Comparison of ENCODE assay signal across 21 cellular contexts in genomic region chr1:19229828-19230325, GRCh38. TPM values are rescaled to one million over a fixed set of nuclear protein-coding genes. Genes with fewer than 3 reads are reported as not detected.
A peak's percentile ranks its signal among the peaks of the same experiment; 100 is the strongest.
DNase-seq lines count a peak whose midpoint lies in the region; ATAC-seq lines count a peak whose summit lies in the region.
"Had no signal": no experiment of that assay in that cellular context is flagged by ENCODE, and none has a peak within 500 bp of the region (broad histone marks: within the 10 kb centered on the region; RNA-seq: fewer than 3 reads in every experiment).

No MANE protein-coding gene starts in this region.

- peaks cover 81% of the 10 kb centered on the region for H3K36me3 Mint-ChIP-seq in stimulated activated naive CD8-positive, alpha-beta T cell treated with anti-CD3 and anti-CD28 coated beads, Interleukin-15, Interleukin-2, amounts not matched to agents 100 ng/mL and 50 ng/mL, for 24 hours (ENCODE audit: low read depth)

- H3K27me3 Mint-ChIP-seq in stimulated activated naive CD8-positive, alpha-beta T cell treated with anti-CD3 and anti-CD28 coated beads, Interleukin-15, Interleukin-2, amounts not matched to agents 100 ng/mL and 50 ng/mL, for 24 hours = no peaks in the 10 kb centered on the region
- H3K27me3 Mint-ChIP-seq in stimulated activated naive CD8-positive, alpha-beta T cell treated with anti-CD3 and anti-CD28 coated beads, Interleukin-15, amount 100 ng/mL, for 72 hours = no peaks in the 10 kb centered on the region
- H3K27me3 Mint-ChIP-seq: CD4-positive, CD25-positive, alpha-beta regulatory T cell had no signal

- peak overlapping the region; percentile 18 for H3K27ac Mint-ChIP-seq in stimulated activated naive CD8-positive, alpha-beta T cell treated with anti-CD3 and anti-CD28 coated beads, Interleukin-15, Interleukin-2, amounts not matched to agents 100 ng/mL and 50 ng/mL, for 24 hours
- H3K27ac Mint-ChIP-seq in stimulated activated naive CD8-positive, alpha-beta T cell treated with anti-CD3 and anti-CD28 coated beads, Interleukin-15, amount 100 ng/mL, for 72 hours = peak overlapping the region in 1 of 2 donors; percentile 48
- H3K27ac Mint-ChIP-seq: H9 had no signal

- ATAC-seq in stimulated activated naive CD8-positive, alpha-beta T cell treated with anti-CD3 and anti-CD28 coated beads, Interleukin-15, amount 100 ng/mL, for 72 hours = no peak
- ATAC-seq in HG03378 (IDR thresholded peaks at IDR 0.05; ENCODE audit: unreplicated experiment) (no peak), GM21528 (IDR thresholded peaks at IDR 0.05; ENCODE audit: low FRiP score, unreplicated experiment) (no peak)
- no peak for ATAC-seq in activated CD4-positive, CD25-positive, alpha-beta regulatory T cell treated with anti-CD3 and anti-CD28 coated beads, Interleukin-2, amount 50 U/mL, for 24 hours
- ATAC-seq: Panc1 had no signal

- no peaks in the 10 kb centered on the region for H3K4me1 Mint-ChIP-seq in stimulated activated naive CD8-positive, alpha-beta T cell treated with anti-CD3 and anti-CD28 coated beads, Interleukin-15, Interleukin-2, amounts not matched to agents 100 ng/mL and 50 ng/mL, for 24 hours (ENCODE audit: low read depth)
- no peaks in the 10 kb centered on the region for H3K4me1 Mint-ChIP-seq in stimulated activated naive CD8-positive, alpha-beta T cell treated with anti-CD3 and anti-CD28 coated beads, Interleukin-15, amount 100 ng/mL, for 72 hours
- H3K4me1 Mint-ChIP-seq: CD4-positive, CD25-positive, alpha-beta regulatory T cell; H9 had no signal

- H3K4me3 Mint-ChIP-seq in stimulated activated naive CD8-positive, alpha-beta T cell treated with anti-CD3 and anti-CD28 coated beads, Interleukin-15, Interleukin-2, amounts not matched to agents 100 ng/mL and 50 ng/mL, for 24 hours = no peak overlapping the region
- H3K4me3 Mint-ChIP-seq in stimulated activated naive CD8-positive, alpha-beta T cell treated with anti-CD3 and anti-CD28 coated beads, Interleukin-15, amount 100 ng/mL, for 72 hours = no peak overlapping the region
- H3K4me3 Mint-ChIP-seq: CD4-positive, CD25-positive, alpha-beta regulatory T cell; H9 had no signal

- intact Hi-C loops in posterior vena cava (cut with DNase I) = no loop called here

- no peak for DNase-seq in stimulated activated naive CD8-positive, alpha-beta T cell treated with anti-CD3 and anti-CD28 coated beads, Interleukin-15, amount 100 ng/mL, for 72 hours
- DNase-seq in fibroblast of gingiva (ENCODE audit: low read depth) (peak; percentile 44), posterior vena cava (ENCODE audit: low spot score) (peak; percentile 18)
- DNase-seq: CD4-positive, CD25-positive, alpha-beta regulatory T cell; GM23248; H9; KG1; NCI-H1092; NCI-H1436 treated with DMSO at 0.1 percent for 48 hours; NCI-H1930; NCI-H226; NCI-H510A treated with DMSO at 0.1 percent for 48 hours; NCI-H748 treated with DMSO at 0.1 percent for 48 hours; NK-92 treated with Interleukin-12 subunit alpha and Interleukin-12 subunit beta, amount 100 ng/mL, for 24 hours; SIG-M5; SK-N-SH had no signal

- no peaks in the 10 kb centered on the region for H3K9me3 Mint-ChIP-seq in stimulated activated naive CD8-positive, alpha-beta T cell treated with anti-CD3 and anti-CD28 coated beads, Interleukin-15, Interleukin-2, amounts not matched to agents 100 ng/mL and 50 ng/mL, for 24 hours
- no peaks in the 10 kb centered on the region for H3K9me3 Mint-ChIP-seq in stimulated activated naive CD8-positive, alpha-beta T cell treated with anti-CD3 and anti-CD28 coated beads, Interleukin-15, amount 100 ng/mL, for 72 hours
- H3K9me3 Mint-ChIP-seq: CD4-positive, CD25-positive, alpha-beta regulatory T cell; H9 had no signal

RNA-seq across cellular contexts. Expression of gene UBR4, which starts 19.8 kb away (rescaled TPM):
- total RNA-seq in posterior vena cava = 100 to 1,000 TPM; 111 to 120 TPM

RNA-seq across cellular contexts. Expression of gene EMC1, which starts 21.4 kb away (rescaled TPM):
- 10 to 100 TPM; 31.8 to 32.0 TPM for total RNA-seq in posterior vena cava

RNA-seq across cellular contexts. Expression of gene MRTO4, which starts 21.7 kb away (rescaled TPM):
- total RNA-seq in posterior vena cava = 10 to 100 TPM; 20.3 to 24.3 TPM

RNA-seq across cellular contexts. Expression of gene AKR7A3, which starts 58.7 kb away (rescaled TPM):
- total RNA-seq in posterior vena cava = under 1 TPM; 0.67 to 0.69 TPM

Comparison
In these comparisons a context has a peak if more than half of its experiments do, and no peak if none do; other contexts are left out.
1. DNase-seq: peak in fibroblast of gingiva (single experiment) and posterior vena cava (single experiment); none in stimulated activated naive CD8-positive, alpha-beta T cell treated with anti-CD3 and anti-CD28 coated beads, Interleukin-15, amount 100 ng/mL, for 72 hours (0 of 2).